In genomic region chr9:127473501-127473900, GRCh38 we compare ENCODE assay signal across 15 cellular contexts. TPM values are rescaled to one million over a fixed set of nuclear protein-coding genes. Genes with fewer than 3 reads are reported as not detected.
DNase-seq lines count a peak whose midpoint lies in the region; ATAC-seq and TF ChIP-seq lines count a peak whose summit lies in the region.
"Had no signal": no experiment of that assay in that cellular context is flagged by ENCODE, and none has a peak within 500 bp of the region (broad histone marks: within the 10 kb centered on the region; RNA-seq: fewer than 3 reads in every experiment).

No MANE protein-coding gene starts in this region.

- no peak overlapping the region for H3K27ac ChIP-seq in neuronal stem cell (replicated peaks; ENCODE audit: low read length)
- no peak overlapping the region for H3K27ac ChIP-seq in coronary artery
- H3K27ac ChIP-seq: BLaER1 treated with 17β-estradiol and CSF1 and Interleukin-3, amounts not matched to agents 10 nM and 100 nM; GM23248 had no signal

- no peaks in the 10 kb centered on the region for H3K9me3 ChIP-seq in neuronal stem cell (replicated peaks in 1 of 2; ENCODE audit: control insufficient read depth in 2 of 2, insufficient read depth in 1 of 2, low read depth in 1 of 2, low read length in 2 of 2)
- H3K9me3 ChIP-seq: BLaER1 treated with 17β-estradiol and CSF1 and Interleukin-3, amounts not matched to agents 10 nM and 100 nM had no signal

- H3K4me1 ChIP-seq in neuronal stem cell (ENCODE audit: control insufficient read depth in 2 of 2, insufficient read depth in 1 of 2, low read depth in 1 of 2, low read length in 2 of 2) = no peaks in the 10 kb centered on the region
- H3K4me1 ChIP-seq: BLaER1 treated with 17β-estradiol and CSF1 and Interleukin-3, amounts not matched to agents 10 nM and 100 nM had no signal

- H2BK12ac ChIP-seq in neuronal stem cell (ENCODE audit: low read length) = no peak overlapping the region

- TF ChIP-seq CTCF in coronary artery (IDR thresholded peaks at IDR 0.05) = no peak

- H2BK15ac ChIP-seq in neuronal stem cell (ENCODE audit: low read length) = no peak overlapping the region

- H3K4me3 ChIP-seq in neuronal stem cell (ENCODE audit: low read length in 2 of 2) (no peak overlapping the region), coronary artery (no peak overlapping the region)
- H3K4me3 ChIP-seq: BLaER1 treated with 17β-estradiol and CSF1 and Interleukin-3, amounts not matched to agents 10 nM and 100 nM; GM23248 had no signal

- H3K14ac ChIP-seq in neuronal stem cell (ENCODE audit: low read length) = no peak overlapping the region

- peak overlapping the region; percentile 61 for H2BK120ac ChIP-seq in neuronal stem cell (ENCODE audit: low read depth, low read length)

- no peak overlapping the region for H2AK5ac ChIP-seq in neuronal stem cell (ENCODE audit: low read depth, low read length)

- peaks cover 6 to 13% of the 10 kb centered on the region in 2 donors for H3K36me3 ChIP-seq in neuronal stem cell (replicated peaks in 1 of 2; ENCODE audit: control insufficient read depth in 2 of 2, insufficient read depth in 2 of 2, low read length in 2 of 2)

- no peaks in the 10 kb centered on the region for H3K79me1 ChIP-seq in neuronal stem cell (ENCODE audit: low read depth, low read length)

- no peak overlapping the region for H3K9ac ChIP-seq in neuronal stem cell (ENCODE audit: low read depth, low read length, poor library complexity)
- H3K9ac ChIP-seq: BLaER1 treated with 17β-estradiol and CSF1 and Interleukin-3, amounts not matched to agents 10 nM and 100 nM; GM23248 had no signal

- H3K4me2 ChIP-seq in neuronal stem cell (ENCODE audit: insufficient read depth, low read length, poor library complexity, severe bottlenecking) = no peak overlapping the region
- H3K4me2 ChIP-seq: BLaER1 treated with 17β-estradiol and CSF1 and Interleukin-3, amounts not matched to agents 10 nM and 100 nM had no signal

- no peak for TF ChIP-seq POLR2A in erythroblast (IDR thresholded peaks at IDR 0.05; ENCODE audit: low read length)

- H4K8ac ChIP-seq in neuronal stem cell (ENCODE audit: low read depth, low read length) = peak overlapping the region; percentile 43

- DNase-seq in Right ventricle myocardium superior = peak; percentile 45
- DNase-seq in cardiac septum (ENCODE audit: low spot score) = no peak
- no peak for DNase-seq in left cardiac atrium
- no peak for DNase-seq in neuronal stem cell (ENCODE audit: low spot score)
- no peak for DNase-seq in coronary artery (ENCODE audit: low spot score)
- no peak for DNase-seq in erythroblast (lab: John Stamatoyannopoulos, UW)
- DNase-seq: 8988T; CD4-positive, CD25-positive, alpha-beta regulatory T cell; DMS53; GF-D8; GM23248; H7 had no signal

- H3K4ac ChIP-seq in neuronal stem cell (ENCODE audit: low read length) = no peak overlapping the region

- no peak overlapping the region for H3K18ac ChIP-seq in neuronal stem cell (ENCODE audit: low read length)

- intact Hi-C loops in Right ventricle myocardium superior (cut with DNase I) (no loop called here), cardiac septum (cut with DNase I) (no loop called here), left cardiac atrium (cut with DNase I) (no loop called here)

- no peak overlapping the region for H2AFZ ChIP-seq in neuronal stem cell (ENCODE audit: low read length)
- H2AFZ ChIP-seq: GM23248 had no signal

- H2BK5ac ChIP-seq in neuronal stem cell (ENCODE audit: low read length) = no peak overlapping the region

- H3K27me3 ChIP-seq in neuronal stem cell (ENCODE audit: control insufficient read depth in 3 of 3, insufficient read depth in 3 of 3, low read depth in 1 of 3, low read length in 3 of 3) = no peaks in the 10 kb centered on the region
- H3K27me3 ChIP-seq: BLaER1 treated with 17β-estradiol and CSF1 and Interleukin-3, amounts not matched to agents 10 nM and 100 nM had no signal

- ATAC-seq in Right ventricle myocardium superior (ENCODE audit: poor library complexity) (peak; percentile 81), left cardiac atrium (peak; percentile 38), GM21390 (IDR thresholded peaks at IDR 0.05; ENCODE audit: unreplicated experiment) (no peak), GM18498 (IDR thresholded peaks at IDR 0.05; ENCODE audit: unreplicated experiment) (no peak)

- H4K91ac ChIP-seq in neuronal stem cell (ENCODE audit: low read depth, low read length, poor library complexity) = no peak overlapping the region

- H3K23ac ChIP-seq in neuronal stem cell (ENCODE audit: low read depth, low read length, poor library complexity) = no peak overlapping the region

- no CpG with 5 or more reads among the region's 10 CpGs for WGBS in neuronal stem cell (ENCODE audit: extremely low coverage in 2 of 2, insufficient read length in 2 of 2, insufficient replicate concordance in 1 of 2), 2 donors

RNA-seq across cellular contexts. Expression of gene LRSAM1, which starts 22.2 kb away (rescaled TPM):
- total RNA-seq in Right ventricle myocardium superior (52.1 TPM), cardiac septum (24.4 TPM), left cardiac atrium (10 to 100 TPM; 17.2 to 22.6 TPM)
- polyA plus RNA-seq in neuronal stem cell (2013, experiment 1 of 2) = 7.6 TPM
- polyA plus RNA-seq in neuronal stem cell (2013, experiment 2 of 2) = 7.2 TPM

RNA-seq across cellular contexts. Expression of gene RPL12, which starts 22.3 kb away (rescaled TPM):
- total RNA-seq in Right ventricle myocardium superior (628 TPM), cardiac septum (407 TPM), left cardiac atrium (100 to 1,000 TPM; 691 to 730 TPM)
- polyA plus RNA-seq in neuronal stem cell (2013, experiment 1 of 2) = 3,244 TPM
- 3,233 TPM for polyA plus RNA-seq in neuronal stem cell (2013, experiment 2 of 2)

RNA-seq across cellular contexts. Expression of gene ZNF79, which starts 49.3 kb away (rescaled TPM):
- 5.8 TPM for total RNA-seq in Right ventricle myocardium superior
- 5.5 TPM for total RNA-seq in cardiac septum
- total RNA-seq in left cardiac atrium = 1 to 10 TPM; 6.2 to 6.6 TPM
- 3.2 TPM for polyA plus RNA-seq in neuronal stem cell (2013, experiment 1 of 2)
- 3.3 TPM for polyA plus RNA-seq in neuronal stem cell (2013, experiment 2 of 2)

Comparison
In these comparisons a context has a peak if more than half of its experiments do, and no peak if none do; other contexts are left out.
1. ATAC-seq: peak in Right ventricle myocardium superior (single experiment) and left cardiac atrium (2 of 2); none in GM21390 (single experiment) and GM18498 (single experiment).